ENCODE assay signal across 15 cellular contexts in genomic region chr1:164188507-164188906, GRCh38.
DNase-seq lines count a peak whose midpoint lies in the region; ATAC-seq and TF ChIP-seq lines count a peak whose summit lies in the region.
"Had no signal": no experiment of that assay in that cellular context is flagged by ENCODE, and none has a peak within 500 bp of the region (broad histone marks: within the 10 kb centered on the region; RNA-seq: fewer than 3 reads in every experiment).

No MANE protein-coding gene starts in this region.

- H3K4me3 Mint-ChIP-seq in WTC11 (no peak overlapping the region), nephron (no peak overlapping the region)
- no peak overlapping the region for H3K4me3 Mint-ChIP-seq in activated T-helper 17 cell treated with anti-CD3 and anti-CD28 coated beads, Interleukin-2, amount 50 U/mL, for 72 hours
- no peak overlapping the region for H3K4me3 Mint-ChIP-seq in activated CD4-positive, alpha-beta T cell treated with anti-CD3 and anti-CD28 coated beads, Interleukin-2, amount 10 ng/mL, durations not matched to agents 7 days and 5 days

- H3K9me3 Mint-ChIP-seq in WTC11 = peaks cover 9% of the 10 kb centered on the region
- peaks cover 15% of the 10 kb centered on the region for H3K9me3 Mint-ChIP-seq in nephron
- peaks cover 29% of the 10 kb centered on the region for H3K9me3 Mint-ChIP-seq in activated T-helper 17 cell treated with anti-CD3 and anti-CD28 coated beads, Interleukin-2, amount 50 U/mL, for 72 hours
- peaks cover 15% of the 10 kb centered on the region for H3K9me3 Mint-ChIP-seq in activated CD4-positive, alpha-beta T cell treated with anti-CD3 and anti-CD28 coated beads, Interleukin-2, amount 10 ng/mL, durations not matched to agents 7 days and 5 days

- H3K4me1 Mint-ChIP-seq in WTC11 = peaks cover 6% of the 10 kb centered on the region
- peaks cover 15% of the 10 kb centered on the region for H3K4me1 Mint-ChIP-seq in nephron
- H3K4me1 Mint-ChIP-seq in activated T-helper 17 cell treated with anti-CD3 and anti-CD28 coated beads, Interleukin-2, amount 50 U/mL, for 72 hours = no peaks in the 10 kb centered on the region
- H3K4me1 Mint-ChIP-seq in activated CD4-positive, alpha-beta T cell treated with anti-CD3 and anti-CD28 coated beads, Interleukin-2, amount 10 ng/mL, durations not matched to agents 7 days and 5 days = no peaks in the 10 kb centered on the region

- no peak for TF ChIP-seq CTCF in WTC11 (IDR thresholded peaks at IDR 0.05)
- TF ChIP-seq CTCF in nephron (IDR thresholded peaks at IDR 0.05; ENCODE audit: unreplicated experiment in 3 of 3) = no peak

- CTCF ChIA-PET in WTC11 (lab: Charles Lee) = no interaction called here
- CTCF ChIA-PET in activated CD4-positive, alpha-beta T cell treated with anti-CD3 and anti-CD28 coated beads, Interleukin-2, amount 10 ng/mL, durations not matched to agents 7 days and 5 days (lab: Charles Lee) = no interaction called here

- H3K36me3 Mint-ChIP-seq in WTC11 (0 out of 2 replicates have a peak, but pooled peaks cover 3% of the 10 kb centered on the region), nephron (ENCODE audit: low read depth) (peaks cover 4% of the 10 kb centered on the region)
- H3K36me3 Mint-ChIP-seq in activated T-helper 17 cell treated with anti-CD3 and anti-CD28 coated beads, Interleukin-2, amount 50 U/mL, for 72 hours (ENCODE audit: low read depth) = no peaks in the 10 kb centered on the region
- H3K36me3 Mint-ChIP-seq in activated CD4-positive, alpha-beta T cell treated with anti-CD3 and anti-CD28 coated beads, Interleukin-2, amount 10 ng/mL, durations not matched to agents 7 days and 5 days (ENCODE audit: low read depth) = no peaks in the 10 kb centered on the region

- DNase-seq in COLO668 (lab: John Stamatoyannopoulos, UW; ENCODE audit: unreplicated experiment) = peak; percentile 21
- DNase-seq in NCI-H146 (lab: John Stamatoyannopoulos, UW) = peak; percentile 77
- no peak for DNase-seq in WTC11 (ENCODE audit: low spot score)
- no peak for DNase-seq in NCI-H2081 treated with DMSO at 0.1 percent for 48 hours (lab: John Stamatoyannopoulos, UW)
- no peak for DNase-seq in activated CD4-positive, alpha-beta T cell treated with anti-CD3 and anti-CD28 coated beads, Interleukin-2, amount 10 ng/mL, durations not matched to agents 7 days and 5 days
- DNase-seq in islet precursor cell = no peak
- DNase-seq: AML-193, DMS53, IMR-90, NCI-H1436, NCI-H2171, NCI-H526 treated with DMSO at 0.1 percent for 48 hours had no signal

- H3K27ac Mint-ChIP-seq in WTC11 (no peak overlapping the region), nephron (peak overlapping the region; percentile 2 to 47 (median 23))
- H3K27ac Mint-ChIP-seq in activated T-helper 17 cell treated with anti-CD3 and anti-CD28 coated beads, Interleukin-2, amount 50 U/mL, for 72 hours = no peak overlapping the region
- no peak overlapping the region for H3K27ac Mint-ChIP-seq in activated CD4-positive, alpha-beta T cell treated with anti-CD3 and anti-CD28 coated beads, Interleukin-2, amount 10 ng/mL, durations not matched to agents 7 days and 5 days

- peak; percentile 65 for ATAC-seq in WTC11
- ATAC-seq in activated T-helper 17 cell treated with anti-CD3 and anti-CD28 coated beads, Interleukin-2, amount 50 U/mL, for 72 hours (replicated peaks) = no peak
- ATAC-seq: SK-N-SH treated with all-trans-retinoic acid at 6 μM for 48 hours had no signal

- POLR2A ChIA-PET in WTC11 (lab: Charles Lee) = no interaction called here
- POLR2A ChIA-PET in activated CD4-positive, alpha-beta T cell treated with anti-CD3 and anti-CD28 coated beads, Interleukin-2, amount 10 ng/mL, durations not matched to agents 7 days and 5 days (lab: Charles Lee) = no interaction called here

- H3K27me3 Mint-ChIP-seq in WTC11 (ENCODE audit: low read depth) = no peaks in the 10 kb centered on the region
- no peaks in the 10 kb centered on the region for H3K27me3 Mint-ChIP-seq in nephron (ENCODE audit: low read depth)
- no peaks in the 10 kb centered on the region for H3K27me3 Mint-ChIP-seq in activated T-helper 17 cell treated with anti-CD3 and anti-CD28 coated beads, Interleukin-2, amount 50 U/mL, for 72 hours
- no peaks in the 10 kb centered on the region for H3K27me3 Mint-ChIP-seq in activated CD4-positive, alpha-beta T cell treated with anti-CD3 and anti-CD28 coated beads, Interleukin-2, amount 10 ng/mL, durations not matched to agents 7 days and 5 days

TF ChIP-seq in WTC11, 78 proteins besides CTCF, POLR2A, EP300 and RAD21 (continues in another document):
- no peak for TF ChIP-seq ERG (CRISPR knock-in tag; IDR thresholded peaks at IDR 0.05)
- no peak for TF ChIP-seq FOXP1 (CRISPR knock-in tag; IDR thresholded peaks at IDR 0.05; ENCODE audit: borderline replicate concordance)
- no peak for TF ChIP-seq NR3C1 (CRISPR knock-in tag; conservative IDR thresholded peaks at IDR 0.05; ENCODE audit: low read depth)
- no peak for TF ChIP-seq ZNF138 (CRISPR knock-in tag; conservative IDR thresholded peaks at IDR 0.05)
- no peak for TF ChIP-seq NFYB (CRISPR knock-in tag; conservative IDR thresholded peaks at IDR 0.05; ENCODE audit: low read depth)
- no peak for TF ChIP-seq ESRRA (CRISPR knock-in tag; IDR thresholded peaks at IDR 0.05; ENCODE audit: borderline replicate concordance)
- TF ChIP-seq GTF2I (CRISPR knock-in tag; conservative IDR thresholded peaks at IDR 0.05) = no peak
- TF ChIP-seq E2F1 (CRISPR knock-in tag; IDR thresholded peaks at IDR 0.05) = no peak
- no peak for TF ChIP-seq KAT7 (CRISPR knock-in tag; IDR thresholded peaks at IDR 0.05; ENCODE audit: borderline replicate concordance)
- TF ChIP-seq IRF1 (CRISPR knock-in tag; IDR thresholded peaks at IDR 0.05) = no peak
- no peak for TF ChIP-seq ELF4 (CRISPR knock-in tag; IDR thresholded peaks at IDR 0.05; ENCODE audit: low read depth)
- TF ChIP-seq SMAD3 (CRISPR knock-in tag; IDR thresholded peaks at IDR 0.05; ENCODE audit: borderline replicate concordance) = no peak
- no peak for TF ChIP-seq GRHL2 (CRISPR knock-in tag; IDR thresholded peaks at IDR 0.05; ENCODE audit: insufficient replicate concordance, severe bottlenecking)
- no peak for TF ChIP-seq GABPB1 (CRISPR knock-in tag; IDR thresholded peaks at IDR 0.05)
- TF ChIP-seq ATF6 (CRISPR knock-in tag; IDR thresholded peaks at IDR 0.05) = no peak

Comparison
In these comparisons a context has a peak if more than half of its experiments do, and no peak if none do; other contexts are left out.
1. DNase-seq: peak in COLO668 (single experiment) and NCI-H146 (single experiment); none in WTC11 (single experiment), NCI-H2081 treated with DMSO at 0.1 percent for 48 hours (single experiment), activated CD4-positive, alpha-beta T cell treated with anti-CD3 and anti-CD28 coated beads, Interleukin-2, amount 10 ng/mL, durations not matched to agents 7 days and 5 days (single experiment) and islet precursor cell (single experiment).
2. H3K27ac Mint-ChIP-seq: peak in nephron (3 of 3); none in WTC11 (single experiment), activated T-helper 17 cell treated with anti-CD3 and anti-CD28 coated beads, Interleukin-2, amount 50 U/mL, for 72 hours (single experiment) and activated CD4-positive, alpha-beta T cell treated with anti-CD3 and anti-CD28 coated beads, Interleukin-2, amount 10 ng/mL, durations not matched to agents 7 days and 5 days (single experiment).